In the genomic region with DNA sequence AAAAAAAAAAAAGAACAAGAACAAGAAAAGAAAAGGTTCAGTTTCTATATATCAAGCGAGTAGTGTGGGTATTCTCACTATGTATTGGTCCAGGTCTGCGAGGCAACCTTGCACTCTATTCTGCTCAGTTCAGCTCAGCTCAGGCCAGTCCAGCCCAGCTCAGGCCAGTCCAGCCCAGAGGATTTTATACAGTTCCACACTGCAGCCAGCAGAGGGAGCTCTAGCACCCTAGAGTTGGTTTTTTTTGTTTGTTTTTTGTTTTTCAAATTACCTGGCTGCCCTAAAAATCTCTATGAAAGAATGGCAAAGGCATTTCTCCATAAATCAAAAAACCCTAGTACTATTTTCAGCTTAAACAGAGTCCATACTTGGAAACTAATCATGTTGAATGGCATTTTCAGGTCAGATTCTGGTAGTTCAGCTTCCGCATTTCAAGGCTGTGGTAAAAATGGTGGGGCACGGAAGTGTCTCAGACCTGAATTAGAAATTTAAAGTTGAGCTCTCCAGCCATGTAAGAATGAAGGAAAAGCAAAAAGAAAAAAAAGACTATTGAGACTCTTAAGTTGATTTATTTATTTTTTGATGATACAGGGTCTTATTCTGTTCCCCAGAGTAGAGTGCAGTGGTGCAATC, we compare ENCODE assay signal across 8 cellular contexts. TPM values are rescaled to one million over a fixed set of nuclear protein-coding genes. Genes with fewer than 3 reads are reported as not detected.
DNase-seq lines count a peak whose midpoint lies in the region; ATAC-seq and TF ChIP-seq lines count a peak whose summit lies in the region.

No MANE protein-coding gene starts in this region.

- H3K4me3 ChIP-seq in kidney epithelial cell (ENCODE audit: low read depth, low read length), result no peak overlapping the region

- peak; percentile 88 for TF ChIP-seq CTCF in kidney epithelial cell (IDR thresholded peaks at IDR 0.05; ENCODE audit: insufficient read depth, low read length, poor library complexity, severe bottlenecking)

- in situ Hi-C loops in KBM-7 (cut with MboI; ENCODE audit: low pct_unique_long_range_greater_than_20kb, low sequenced_read_pairs), result loop anchor here (25.0 kb wide), 1 partner anchor 275 kb away; no protein-coding TSS in a partner anchor
- in situ Hi-C loops in T47D (cut with HindIII; ENCODE audit: low pct_unique_long_range_greater_than_20kb, low sequenced_read_pairs), result no loop called here

- peaks cover 3% of the 10 kb centered on the region for H3K36me3 ChIP-seq in kidney epithelial cell (ENCODE audit: control insufficient read depth, insufficient read depth, low read length)

- ATAC-seq in GM21786 (IDR thresholded peaks at IDR 0.05; ENCODE audit: unreplicated experiment), result no peak

- DNase-seq in NCI-H82 (lab: John Stamatoyannopoulos, UW) (peak; percentile 51), NCI-H82 treated with DMSO at 0.1 percent for 48 hours (lab: John Stamatoyannopoulos, UW; ENCODE audit: unreplicated experiment) (no peak), KBM-7 (peak; percentile 50), T-helper 1 cell (peak in 4 of 5 donors; percentile 15 to 37 (median 27)), T47D (ENCODE audit: low read depth in 1 of 2, low spot score in 1 of 2) (peak; percentile 47 to 83), kidney epithelial cell (ENCODE audit: low read depth) (no peak)
- peak; percentile 62 for DNase-seq in stimulated activated CD8-positive, alpha-beta memory T cell treated with anti-CD3 and anti-CD28 coated beads, Interleukin-4, amount 100 ng/mL, for 48 hours

- H3K27me3 ChIP-seq in kidney epithelial cell (ENCODE audit: control insufficient read depth, insufficient read depth, low read length), result no peaks in the 10 kb centered on the region

RNA-seq across cellular contexts. Expression of a gene that starts 55.2 kb away (rescaled TPM):
- 72.3 and 84.8 TPM in 2 replicates for total RNA-seq in kidney epithelial cell

Comparison
In these comparisons a context has a peak if more than half of its experiments do, and no peak if none do; other contexts are left out.
1. DNase-seq: peak in NCI-H82 (single experiment), KBM-7 (single experiment), T-helper 1 cell (4 of 5), T47D (2 of 2) and stimulated activated CD8-positive, alpha-beta memory T cell treated with anti-CD3 and anti-CD28 coated beads, Interleukin-4, amount 100 ng/mL, for 48 hours (single experiment); none in NCI-H82 treated with DMSO at 0.1 percent for 48 hours (single experiment) and kidney epithelial cell (single experiment).